28 cellular contexts compared by ENCODE assay signal in the genomic region with DNA sequence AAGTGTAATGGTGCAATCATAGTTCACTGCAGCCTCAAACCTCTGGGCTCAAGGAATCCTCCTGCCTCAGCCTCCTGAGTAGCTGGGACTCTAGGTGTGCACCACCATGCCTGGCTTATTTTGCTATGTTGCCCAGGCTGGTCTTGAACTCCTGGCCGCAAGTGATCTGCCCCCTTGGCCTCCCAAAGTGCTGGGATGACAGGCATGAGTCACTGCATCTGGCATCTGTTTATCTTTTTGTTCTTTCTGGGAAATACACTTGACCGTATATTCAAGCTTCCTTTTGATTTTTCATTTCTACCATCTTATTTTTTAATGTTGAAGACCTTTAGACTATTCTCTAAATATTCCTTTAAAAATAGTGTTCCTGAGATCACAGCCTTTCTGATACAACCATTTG.
"Had no signal": no experiment of that assay in that cellular context is flagged by ENCODE, and none has a peak within 500 bp of the region (broad histone marks: within the 10 kb centered on the region; RNA-seq: fewer than 3 reads in every experiment).

No MANE protein-coding gene starts in this region.

- FAIRE-seq: islet of Langerhans, kidney had no signal

- DNase-seq: hippocampal formation; kidney; left colon; left lung; lower lobe of right lung; mesendoderm; naive B cell; natural killer cell; nephron progenitor cell; ovary; right lobe of liver; stimulated activated CD4-positive, alpha-beta T cell treated with anti-CD3 and anti-CD28 coated beads, Interleukin-2, amount 100 ng/mL, for 24 hours; stimulated activated CD4-positive, alpha-beta T cell treated with anti-CD3 and anti-CD28 coated beads, Interleukin-4, amount 100 ng/mL, for 1 hour; stimulated activated naive B cell treated with anti-CD40 and anti-IgM and Interleukin-4, amounts not matched to agents 10 μg/mL and 1 μg/mL and 100 μg/mL, for 72 hours; stimulated activated naive CD8-positive, alpha-beta T cell treated with anti-CD3 and anti-CD28 coated beads, Interleukin-15, Interleukin-2, amounts not matched to agents 100 U/mL and 50 U/mL, for 24 hours; stomach; testis; thyroid gland; transverse colon had no signal

- H3K27ac Mint-ChIP-seq: mesothelial cell of epicardium; natural killer cell; neural progenitor cell; progenitor cell of endocrine pancreas; stimulated activated naive B cell treated with anti-CD40 and anti-IgM and Interleukin-4, amounts not matched to agents 10 μg/mL and 1 μg/mL and 100 μg/mL, for 72 hours had no signal

- H3K4me3 ChIP-seq: left lung, lower lobe of right lung, neural progenitor cell, ovary, right atrium auricular region, right lobe of liver, smooth muscle cell, stomach, testis, thyroid gland, transverse colon, upper lobe of left lung, vagina had no signal

- H3K9me3 ChIP-seq: left lung, lower lobe of right lung, neutrophil, ovary, right atrium auricular region, right lobe of liver, stomach, testis, thyroid gland, transverse colon, upper lobe of left lung, vagina had no signal

- H3K9me3 Mint-ChIP-seq: mesothelial cell of epicardium; natural killer cell; neural progenitor cell; stimulated activated naive B cell treated with anti-CD40 and anti-IgM and Interleukin-4, amounts not matched to agents 10 μg/mL and 1 μg/mL and 100 μg/mL, for 72 hours had no signal

- H3K36me3 Mint-ChIP-seq: mesothelial cell of epicardium; naive B cell; natural killer cell; neural progenitor cell; stimulated activated naive B cell treated with anti-CD40 and anti-IgM and Interleukin-4, amounts not matched to agents 10 μg/mL and 1 μg/mL and 100 μg/mL, for 72 hours had no signal

- H3K27me3 Mint-ChIP-seq: progenitor cell of endocrine pancreas had no signal

- H3K4me1 ChIP-seq: left lung, lower lobe of right lung, neural progenitor cell, right atrium auricular region, right lobe of liver, stomach, testis, transverse colon, upper lobe of left lung, vagina had no signal

- H3K4me3 Mint-ChIP-seq: mesothelial cell of epicardium; naive B cell; natural killer cell; nephron progenitor cell; neural progenitor cell; stimulated activated naive B cell treated with anti-CD40 and anti-IgM and Interleukin-4, amounts not matched to agents 10 μg/mL and 1 μg/mL and 100 μg/mL, for 72 hours had no signal

- H2AFZ ChIP-seq: neural progenitor cell had no signal

- H3K27ac ChIP-seq: left lung, lower lobe of right lung, neural progenitor cell, neutrophil, ovary, right atrium auricular region, right lobe of liver, stomach, testis, thyroid gland, transverse colon, upper lobe of left lung, vagina had no signal

- H3K36me3 ChIP-seq: left lung, lower lobe of right lung, neural progenitor cell, neutrophil, ovary, right atrium auricular region, right lobe of liver, stomach, thyroid gland, transverse colon, upper lobe of left lung, vagina had no signal

- H3K27me3 ChIP-seq: left lung, neural progenitor cell, neutrophil, ovary, right atrium auricular region, right lobe of liver, stomach, testis, thyroid gland, transverse colon, upper lobe of left lung, vagina had no signal

- H3K4me2 ChIP-seq: neural progenitor cell, smooth muscle cell had no signal

- H3K4me1 Mint-ChIP-seq: mesothelial cell of epicardium; naive B cell; natural killer cell; nephron progenitor cell; neural progenitor cell; stimulated activated naive B cell treated with anti-CD40 and anti-IgM and Interleukin-4, amounts not matched to agents 10 μg/mL and 1 μg/mL and 100 μg/mL, for 72 hours had no signal

- H3K9ac ChIP-seq: neural progenitor cell had no signal

- ATAC-seq: left colon; left lung; lower lobe of right lung; natural killer cell; right lobe of liver; stimulated activated naive B cell treated with anti-CD40 and anti-IgM and Interleukin-4, amounts not matched to agents 10 μg/mL and 1 μg/mL and 100 μg/mL, for 72 hours; stimulated activated naive CD8-positive, alpha-beta T cell treated with anti-CD3 and anti-CD28 coated beads, Interleukin-15, Interleukin-2, amounts not matched to agents 100 U/mL and 50 U/mL, for 24 hours had no signal
